1 cellular context compared by ENCODE assay signal in genomic region chr15:52379395-52380111, GRCh38.
TF ChIP-seq lines count a peak whose summit lies in the region.

No MANE protein-coding gene starts in this region.

TF ChIP-seq in GM12878, 131 proteins besides CTCF, POLR2A, EP300 and RAD21 (continued from another document and continues in another):
- TF ChIP-seq ZNF687 (IDR thresholded peaks at IDR 0.05), result no peak
- TF ChIP-seq BACH1 (IDR thresholded peaks at IDR 0.05; ENCODE audit: borderline replicate concordance), result no peak
- 0 out of 4 replicates have a peak, but pooled peaks of 1 of the 2 experiments have one; percentile 62 for TF ChIP-seq CEBPB (IDR thresholded peaks at IDR 0.05; ENCODE audit: borderline replicate concordance in 1 of 2, low read depth in 2 of 2, low read length in 2 of 2)
- TF ChIP-seq SPI1 (IDR thresholded peaks at IDR 0.05; ENCODE audit: borderline replicate concordance, insufficient read depth, low read depth, low read length), result no peak
- TF ChIP-seq RB1 (IDR thresholded peaks at IDR 0.05; ENCODE audit: borderline replicate concordance), result no peak
- TF ChIP-seq SIN3A (IDR thresholded peaks at IDR 0.05; ENCODE audit: low read depth, low read length), result no peak
- peak; percentile 80; the same call in 1 of the 2 replicates for TF ChIP-seq MTA3 (IDR thresholded peaks at IDR 0.05; ENCODE audit: borderline replicate concordance, low read length)
- peak; percentile 57 for TF ChIP-seq BCL3 (IDR thresholded peaks at IDR 0.05; ENCODE audit: borderline replicate concordance, insufficient read depth, low read depth, low read length, poor library complexity, severe bottlenecking)
- no peak for TF ChIP-seq ZNF207 (IDR thresholded peaks at IDR 0.05; ENCODE audit: borderline replicate concordance)
- 0 out of 2 replicates have a peak, but pooled peaks have one; percentile 14 for TF ChIP-seq MXI1 (IDR thresholded peaks at IDR 0.05; ENCODE audit: low read depth, low read length)
- peak; percentile 96 for TF ChIP-seq NR2F1 (conservative IDR thresholded peaks at IDR 0.05)
- TF ChIP-seq BCL11A (IDR thresholded peaks at IDR 0.05; ENCODE audit: low read depth, low read length), result peak; percentile 76
- no peak for TF ChIP-seq SIX5 (IDR thresholded peaks at IDR 0.05; ENCODE audit: low read depth, low read length, severe bottlenecking)
- 0 out of 2 replicates have a peak, but pooled peaks have one; percentile 34 for TF ChIP-seq TCF3 (IDR thresholded peaks at IDR 0.05; ENCODE audit: borderline replicate concordance, insufficient read depth, low read depth, low read length)
- no peak; the same call in 1 of the 2 replicates for TF ChIP-seq JUNB (IDR thresholded peaks at IDR 0.05)
- peak; percentile 97 for TF ChIP-seq RELB (IDR thresholded peaks at IDR 0.05; ENCODE audit: low read depth)
- peak; percentile 87 for TF ChIP-seq RUNX3 (IDR thresholded peaks at IDR 0.05; ENCODE audit: low read length)
- TF ChIP-seq FOXM1 (IDR thresholded peaks at IDR 0.05; ENCODE audit: low read depth, low read length), result peak; percentile 71; the same call in 1 of the 2 replicates
- peak; percentile 88 for TF ChIP-seq PBX3 (IDR thresholded peaks at IDR 0.05; ENCODE audit: insufficient replicate concordance, low read depth, low read length)
- no peak for TF ChIP-seq MYB (IDR thresholded peaks at IDR 0.05; ENCODE audit: borderline replicate concordance, low read depth, low read length)
- peak; percentile 57 for TF ChIP-seq ATF2 (IDR thresholded peaks at IDR 0.05; ENCODE audit: low read length)
- TF ChIP-seq HSF1 (IDR thresholded peaks at IDR 0.05; ENCODE audit: low read depth, low read length), result no peak
- peak; percentile 23 for TF ChIP-seq SKIL (IDR thresholded peaks at IDR 0.05; ENCODE audit: low read depth, poor library complexity, severe bottlenecking)
- no peak for TF ChIP-seq NFYA (IDR thresholded peaks at IDR 0.05; ENCODE audit: borderline replicate concordance, low read depth, low read length)
- no peak for TF ChIP-seq SMC3 (IDR thresholded peaks at IDR 0.05; ENCODE audit: borderline replicate concordance, low read length)
- TF ChIP-seq SP1 (IDR thresholded peaks at IDR 0.05; ENCODE audit: low read depth, low read length), result peak; percentile 32
- TF ChIP-seq GABPA (IDR thresholded peaks at IDR 0.05; ENCODE audit: low read depth), result no peak
- 0 out of 2 replicates have a peak, but pooled peaks have one; percentile 7 for TF ChIP-seq RCOR1 (conservative IDR thresholded peaks at IDR 0.05; ENCODE audit: low read depth, low read length)
- peak; percentile 71 for TF ChIP-seq CREB1 (IDR thresholded peaks at IDR 0.05; ENCODE audit: low read depth)
- peak; percentile 55; the same call in 1 of the 2 replicates for TF ChIP-seq PML (IDR thresholded peaks at IDR 0.05; ENCODE audit: low read length)
- no peak for TF ChIP-seq JUND (IDR thresholded peaks at IDR 0.05; ENCODE audit: low read depth, low read length)
- TF ChIP-seq IKZF2 (IDR thresholded peaks at IDR 0.05), result peak; percentile 65 to 78; a peak in 3 of 4 replicates
- no peak for TF ChIP-seq LARP7 (IDR thresholded peaks at IDR 0.05)
- TF ChIP-seq POU2F2 (IDR thresholded peaks at IDR 0.05; ENCODE audit: borderline replicate concordance, low read depth, low read length), result peak; percentile 68; the same call in 1 of the 3 replicates
- no peak; the same call in 1 of the 2 replicates for TF ChIP-seq GATAD2B (conservative IDR thresholded peaks at IDR 0.05; ENCODE audit: low read depth)
- TF ChIP-seq ATF7 (IDR thresholded peaks at IDR 0.05; ENCODE audit: low read depth), result peak; percentile 34; the same call in 1 of the 2 replicates
- peak; percentile 9 for TF ChIP-seq CUX1 (IDR thresholded peaks at IDR 0.05; ENCODE audit: insufficient replicate concordance, low read depth, low read length)
- TF ChIP-seq TBL1XR1 (IDR thresholded peaks at IDR 0.05; ENCODE audit: low read depth, low read length), result no peak
- TF ChIP-seq SRF (IDR thresholded peaks at IDR 0.05; ENCODE audit: low read depth in 2 of 2, low read length in 2 of 2), result no peak
- TF ChIP-seq EED (IDR thresholded peaks at IDR 0.05; ENCODE audit: low read depth), result peak; percentile 61
- TF ChIP-seq USF2 (IDR thresholded peaks at IDR 0.05; ENCODE audit: borderline replicate concordance, low read depth, low read length), result no peak
